In genomic region chr6:148367418-148368024, GRCh38 we compare ENCODE assay signal across 8 cellular contexts. TPM values are rescaled to one million over a fixed set of nuclear protein-coding genes. Genes with fewer than 3 reads are reported as not detected.
DNase-seq lines count a peak whose midpoint lies in the region; ATAC-seq and TF ChIP-seq lines count a peak whose summit lies in the region.

No MANE protein-coding gene starts in this region.

- no peaks in the 10 kb centered on the region for H3K9me3 ChIP-seq in osteoblast (ENCODE audit: low read depth, low read length)

- DNase-seq in ELR (ENCODE audit: low read depth) (peak; percentile 81), NB4 (ENCODE audit: low read depth) (peak; percentile 82), epithelial cell of esophagus (ENCODE audit: low read depth) (peak; percentile 51), osteoblast (ENCODE audit: insufficient read length, low spot score, missing footprints) (peak; percentile 90), activated gamma-delta T cell treated with Interleukin-2 at 50 U/mL for 16 hours (no peak), NCI-H2227 (lab: John Stamatoyannopoulos, UW; ENCODE audit: unreplicated experiment) (no peak)
- no peak for DNase-seq in stimulated activated CD4-positive, alpha-beta T cell treated with anti-CD3 and anti-CD28 coated beads, Interleukin-1b, Interleukin-23, amount 100 ng/mL, for 48 hours

- TF ChIP-seq POLR2A in NB4 (IDR thresholded peaks at IDR 0.05; ENCODE audit: extremely low read depth, insufficient read length) = no peak

- H2AFZ ChIP-seq in osteoblast (ENCODE audit: low read length) = peak overlapping the region; percentile 72

- H3K4me3 ChIP-seq in NB4 (ENCODE audit: low read depth, low read length) (no peak overlapping the region), epithelial cell of esophagus (ENCODE audit: low read length) (no peak overlapping the region), osteoblast (ENCODE audit: insufficient read depth, low read length) (no peak overlapping the region)

- H3K27me3 ChIP-seq in osteoblast (ENCODE audit: insufficient read depth, low read length) = no peaks in the 10 kb centered on the region

- no peak for ATAC-seq in HG02938 (IDR thresholded peaks at IDR 0.05; ENCODE audit: unreplicated experiment)

- H3K4me2 ChIP-seq in osteoblast (ENCODE audit: insufficient read depth, low read length) = no peak overlapping the region

- H4K20me1 ChIP-seq in osteoblast (ENCODE audit: insufficient read depth, low read length) = no peaks in the 10 kb centered on the region

- H3K4me1 ChIP-seq in osteoblast (ENCODE audit: insufficient read depth, low read length) = peaks cover 17% of the 10 kb centered on the region

- H3K27ac ChIP-seq in osteoblast (ENCODE audit: low read depth, low read length) = no peak overlapping the region

- H3K36me3 ChIP-seq in osteoblast (ENCODE audit: insufficient read depth, low read length) = no peaks in the 10 kb centered on the region

- H3K79me2 ChIP-seq in osteoblast (ENCODE audit: insufficient read depth, low read length) = peaks cover 35% of the 10 kb centered on the region

- no peak for TF ChIP-seq CTCF in NB4 (IDR thresholded peaks at IDR 0.05; ENCODE audit: low read depth, low read length)
- no peak for TF ChIP-seq CTCF in epithelial cell of esophagus (IDR thresholded peaks at IDR 0.05; ENCODE audit: insufficient read depth, low read depth, low read length, missing control alignments)
- no peak for TF ChIP-seq CTCF in osteoblast (IDR thresholded peaks at IDR 0.05; ENCODE audit: extremely low read depth, low read depth, low read length)

RNA-seq across cellular contexts. Expression of gene SASH1, which starts 24.9 kb away (rescaled TPM):
- 61.0 and 71.7 TPM in 2 replicates for total RNA-seq in osteoblast

Comparison
In these comparisons a context has a peak if more than half of its experiments do, and no peak if none do; other contexts are left out.
1. DNase-seq: peak in ELR (single experiment), NB4 (single experiment), epithelial cell of esophagus (single experiment) and osteoblast (single experiment); none in stimulated activated CD4-positive, alpha-beta T cell treated with anti-CD3 and anti-CD28 coated beads, Interleukin-1b, Interleukin-23, amount 100 ng/mL, for 48 hours (single experiment), activated gamma-delta T cell treated with Interleukin-2 at 50 U/mL for 16 hours (single experiment) and NCI-H2227 (single experiment).